In the genomic region with DNA sequence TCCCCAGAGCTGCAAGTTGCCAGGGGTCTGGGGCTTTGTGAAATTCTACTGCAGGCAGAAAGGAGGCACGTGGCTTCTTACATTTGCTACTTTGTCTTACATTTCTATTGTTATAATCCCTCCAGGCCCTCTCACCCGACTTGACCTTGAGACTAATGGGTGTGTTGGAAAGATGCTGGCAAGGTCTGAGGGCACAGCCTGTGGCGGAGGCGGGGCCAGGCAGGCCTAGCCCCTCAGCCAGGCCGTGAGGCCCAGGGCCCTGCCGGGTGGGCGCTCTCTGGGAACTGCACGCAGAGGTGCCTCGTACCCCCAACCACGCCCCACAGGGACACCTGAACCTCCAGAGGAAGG, we compare ENCODE assay signal across 8 cellular contexts.
A peak's percentile ranks its signal among the peaks of the same experiment; 100 is the strongest.
DNase-seq lines count a peak whose midpoint lies in the region; ATAC-seq, FAIRE-seq and TF ChIP-seq lines count a peak whose summit lies in the region.

No MANE protein-coding gene starts in this region.

- H3K4me3 Mint-ChIP-seq in mesothelial cell of epicardium = peak overlapping the region; percentile 36

- intact Hi-C loops in GM12878 (cut with micrococcal nuclease; ENCODE audit: unreplicated experiment) = no loop called here

- peak overlapping the region; percentile 56; the same call in 1 of the 2 replicates for H3K4me3 ChIP-seq in GM12878

- CTCF ChIA-PET in GM12878 (lab: Yijun Ruan, JAX) = interaction anchor here (1.1 kb wide), 1 partner anchor 33 kb away, joined by 3 read pairs; no protein-coding TSS in a partner anchor

- ATAC-seq in HG02588 (IDR thresholded peaks at IDR 0.05; ENCODE audit: unreplicated experiment) (peak; percentile 39), GM12878 (peak; percentile 67)

- H3K27me3 ChIP-seq in GM12878 (replicated peaks in 1 of 2; ENCODE audit: control insufficient read depth in 2 of 2, insufficient read depth in 2 of 2, low read length in 1 of 2) = no peaks in the 10 kb centered on the region

- peak overlapping the region; percentile 84 for H2AFZ ChIP-seq in GM12878 (ENCODE audit: control insufficient read depth, low read depth, low read length)

- peaks cover 8% of the 10 kb centered on the region for H3K9me3 Mint-ChIP-seq in mesothelial cell of epicardium

- H3K4me1 Mint-ChIP-seq in mesothelial cell of epicardium = no peaks in the 10 kb centered on the region

- peak overlapping the region; percentile 48; the same call in 1 of the 2 replicates for H3K4me2 ChIP-seq in GM12878 (ENCODE audit: control insufficient read depth, insufficient read depth)

- BruUV-seq in GM12878 (replicated peaks; lab: Mats Ljungman, UMichigan) = no TSS peak

- no peak for FAIRE-seq in GM12878 (lab: Jason Lieb, UNC)

- TF ChIP-seq CTCF in AG09319 (IDR thresholded peaks at IDR 0.05; ENCODE audit: low read depth, low read length) = no peak
- TF ChIP-seq CTCF in GM12878 (IDR thresholded peaks at IDR 0.05 in 2 of 3, conservative IDR thresholded peaks at IDR 0.05 in 1 of 3; ENCODE audit: control insufficient read depth in 2 of 3, extremely low read depth in 1 of 3, insufficient read depth in 1 of 3, low read depth in 3 of 3, low read length in 3 of 3) = no peak
- TF ChIP-seq CTCF in mesothelial cell of epicardium (IDR thresholded peaks at IDR 0.05; ENCODE audit: unreplicated experiment) = no peak

- H3K79me2 ChIP-seq in GM12878 (ENCODE audit: control insufficient read depth, insufficient read depth, low read length) = no peaks in the 10 kb centered on the region

- H3K27ac Mint-ChIP-seq in mesothelial cell of epicardium = no peak overlapping the region

- H3K27me3 Mint-ChIP-seq in mesothelial cell of epicardium (ENCODE audit: low read depth) = no peaks in the 10 kb centered on the region

- POLR2A ChIA-PET in GM12878 (lab: Charles Lee) = no interaction called here

- in situ Hi-C loops in GM12878 (cut with MboI) = no loop called here

- no peaks in the 10 kb centered on the region for H3K36me3 ChIP-seq in GM12878 (ENCODE audit: control insufficient read depth in 2 of 2, insufficient read depth in 2 of 2, low read length in 1 of 2)

- RAD21 ChIA-PET in GM12878 (lab: Charles Lee; ENCODE audit: unreplicated experiment) = no interaction called here

- DNase-seq in AG09319 (ENCODE audit: extremely low read depth, low read depth) (peak; percentile 36), GM12878 (ENCODE audit: low read depth, low spot score) (no peak), mesothelial cell of epicardium (ENCODE audit: low spot score in 2 of 2, unreplicated experiment in 2 of 2) (no peak), kidney glomerular epithelial cell (lab: John Stamatoyannopoulos, UW) (no peak), NCI-H1048 (lab: John Stamatoyannopoulos, UW) (no peak), midbrain (lab: John Stamatoyannopoulos, UW) (no peak)
- DNase-seq in stimulated activated CD4-positive, alpha-beta T cell treated with anti-CD3 and anti-CD28 coated beads, Interleukin-1b, Interleukin-23, amount 100 ng/mL, for 48 hours = no peak

- H3K9me3 ChIP-seq in GM12878 (replicated peaks; ENCODE audit: control insufficient read depth, insufficient read depth, low read length) = no peaks in the 10 kb centered on the region

- SMC1A ChIA-PET in GM12878 (lab: Charles Lee; ENCODE audit: uncharacterized antibody, unreplicated experiment) = interaction anchor here (1.0 to 1.3 kb wide), 2 partner anchors 19 to 20 kb away, joined by 4 read pairs; no protein-coding TSS in a partner anchor

- no peak for TF ChIP-seq POLR2A in GM12878 (IDR thresholded peaks at IDR 0.05; ENCODE audit: low read depth, low read length)

- peak overlapping the region; percentile 53 for H3K9ac ChIP-seq in GM12878 (ENCODE audit: control insufficient read depth, insufficient read depth, low read length)

- no peaks in the 10 kb centered on the region for H4K20me1 ChIP-seq in GM12878 (ENCODE audit: control insufficient read depth, insufficient read depth)

- no peak for TF ChIP-seq RAD21 in GM12878 (IDR thresholded peaks at IDR 0.05; ENCODE audit: insufficient read depth, low read depth, low read length)

- 8% methylated on average over 10 of the region's 10 CpGs for WGBS in GM12878 (ENCODE audit: insufficient coverage, insufficient replicate concordance, low lambda C conversion rate, missing lambda C conversion rate)

- H3K36me3 Mint-ChIP-seq in mesothelial cell of epicardium = peaks cover 3% of the 10 kb centered on the region

- no peak for TF ChIP-seq EP300 in GM12878 (IDR thresholded peaks at IDR 0.05; ENCODE audit: borderline replicate concordance in 1 of 2, control insufficient read depth in 1 of 2, low read depth in 2 of 2, low read length in 2 of 2)

- peaks cover 15% of the 10 kb centered on the region for H3K4me1 ChIP-seq in GM12878 (ENCODE audit: control insufficient read depth, insufficient read depth, low read length)

- H3K27ac ChIP-seq in GM12878 (ENCODE audit: control insufficient read depth, insufficient read depth) = peak overlapping the region; percentile 64

TF ChIP-seq in GM12878, 131 proteins besides CTCF, POLR2A, EP300 and RAD21:
- TF ChIP-seq EGR1 (IDR thresholded peaks at IDR 0.05; ENCODE audit: borderline replicate concordance in 1 of 2, low read depth in 2 of 2, low read length in 2 of 2) (peak in 1 of 2 experiments; percentile 10; a peak in 1 of 3 replicates), SIX5 (IDR thresholded peaks at IDR 0.05; ENCODE audit: low read depth, low read length, severe bottlenecking) (no peak)
- TF ChIP-seq, protein P1, sequence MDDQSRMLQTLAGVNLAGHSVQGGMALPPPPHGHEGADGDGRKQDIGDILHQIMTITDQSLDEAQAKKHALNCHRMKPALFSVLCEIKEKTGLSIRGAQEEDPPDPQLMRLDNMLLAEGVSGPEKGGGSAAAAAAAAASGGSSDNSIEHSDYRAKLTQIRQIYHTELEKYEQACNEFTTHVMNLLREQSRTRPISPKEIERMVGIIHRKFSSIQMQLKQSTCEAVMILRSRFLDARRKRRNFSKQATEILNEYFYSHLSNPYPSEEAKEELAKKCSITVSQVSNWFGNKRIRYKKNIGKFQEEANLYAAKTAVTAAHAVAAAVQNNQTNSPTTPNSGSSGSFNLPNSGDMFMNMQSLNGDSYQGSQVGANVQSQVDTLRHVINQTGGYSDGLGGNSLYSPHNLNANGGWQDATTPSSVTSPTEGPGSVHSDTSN (IDR thresholded peaks at IDR 0.05; ENCODE audit: insufficient replicate concordance, low read depth, low read length) = no peak
